Comparison of ENCODE assay signal across 18 cellular contexts in genomic region chr21:13651746-13652145, GRCh38. TPM values are rescaled to one million over a fixed set of nuclear protein-coding genes. Genes with fewer than 3 reads are reported as not detected.
"Had no signal": no experiment of that assay in that cellular context is flagged by ENCODE, and none has a peak within 500 bp of the region (broad histone marks: within the 10 kb centered on the region; RNA-seq: fewer than 3 reads in every experiment).

No MANE protein-coding gene starts in this region.

RNA-seq across cellular contexts. Expression of gene POTED, which starts 42.2 kb away (rescaled TPM):
- total RNA-seq: naive thymus-derived CD8-positive, alpha-beta T cell; natural killer cell treated with Interleukin-12 subunit alpha and Interleukin-12 subunit beta and Interleukin-15 and Interleukin-18, amount 100 ng/mL, for 72 hours; neural crest cell; omental fat pad; osteocyte; pancreas; progenitor cell of endocrine pancreas; psoas muscle; renal cortical epithelial cell; right cardiac atrium; right lobe of liver; smooth muscle cell; spleen; suprapubic skin; transverse colon; upper lobe of right lung; urinary bladder had no signal
- polyA plus RNA-seq: naive thymus-derived CD8-positive, alpha-beta T cell; pancreas; psoas muscle; right cardiac atrium; smooth muscle cell; spleen; thymus; urinary bladder had no signal
